8 cellular contexts compared by ENCODE assay signal in genomic region chr6:106974337-106974998, GRCh38. TPM values are rescaled to one million over a fixed set of nuclear protein-coding genes. Genes with fewer than 3 reads are reported as not detected.
DNase-seq lines count a peak whose midpoint lies in the region; ATAC-seq and TF ChIP-seq lines count a peak whose summit lies in the region.

CD24 (minus strand) TSS chr6:106974729; CDS start chr6:106974646, 83 bp downstream.

- no peaks in the 10 kb centered on the region for H3K79me2 ChIP-seq in SK-N-SH (ENCODE audit: insufficient read depth)

- peaks cover 23% of the 10 kb centered on the region for H3K4me1 ChIP-seq in HUES64 (ENCODE audit: insufficient read depth, low read length)
- peaks cover 0 to 4% of the 10 kb centered on the region in 2 experiments; a peak in 2 of 4 replicates for H3K4me1 ChIP-seq in SK-N-SH (ENCODE audit: control insufficient read depth in 1 of 2, insufficient read depth in 2 of 2, low read depth in 1 of 2, low read length in 1 of 2)
- H3K4me1 ChIP-seq in duodenal mucosa (ENCODE audit: control insufficient read depth in 1 of 2, insufficient read depth in 2 of 2, low read length in 2 of 2) = peaks cover 8 to 25% of the 10 kb centered on the region in 2 donors
- H3K4me1 ChIP-seq in mucosa of rectum (ENCODE audit: control insufficient read depth in 2 of 2, insufficient read depth in 2 of 2, low read length in 2 of 2) = peaks cover 8 to 17% of the 10 kb centered on the region in 2 donors

- H2AFZ ChIP-seq in SK-N-SH (ENCODE audit: low read depth) = no peak within 1 kb of the TSS

- peak within 1 kb of the TSS; percentile 76 for H3K4me2 ChIP-seq in SK-N-SH

- no peak for TF ChIP-seq EP300 in SK-N-SH (IDR thresholded peaks at IDR 0.05; ENCODE audit: borderline replicate concordance in 1 of 2, low read depth in 1 of 2, low read length in 1 of 2)

- H3K4me1 Mint-ChIP-seq in type B pancreatic cell (ENCODE audit: unreplicated experiment) = peaks cover 22% of the 10 kb centered on the region

- H3K9me2 ChIP-seq in SK-N-SH = no peaks in the 10 kb centered on the region

- H3K36me3 ChIP-seq in HUES64 (ENCODE audit: insufficient read depth, low read length) (peaks cover 38% of the 10 kb centered on the region), SK-N-SH (replicated peaks in 1 of 2; ENCODE audit: control insufficient read depth in 1 of 2, insufficient read depth in 2 of 2, low read length in 1 of 2) (peaks cover 0 to 4% of the 10 kb centered on the region in 2 experiments), duodenal mucosa (ENCODE audit: control insufficient read depth in 1 of 2, insufficient read depth in 2 of 2, low read length in 2 of 2) (no peaks in the 10 kb centered on the region), mucosa of rectum (ENCODE audit: control insufficient read depth in 2 of 2, insufficient read depth in 2 of 2, low read length in 2 of 2) (no peaks in the 10 kb centered on the region)

- peaks cover 5% of the 10 kb centered on the region for H3K27me3 Mint-ChIP-seq in type B pancreatic cell

- H3K27me3 ChIP-seq in HUES64 (ENCODE audit: insufficient read depth, low read length) = no peaks in the 10 kb centered on the region
- peaks cover 54% of the 10 kb centered on the region for H3K27me3 ChIP-seq in SK-N-SH (ENCODE audit: insufficient read depth)
- H3K27me3 ChIP-seq in duodenal mucosa (ENCODE audit: control insufficient read depth in 1 of 2, insufficient read depth in 2 of 2, low read length in 2 of 2) = peaks cover 13 to 21% of the 10 kb centered on the region in 2 donors
- peaks cover 0 to 6% of the 10 kb centered on the region in 2 donors for H3K27me3 ChIP-seq in mucosa of rectum (ENCODE audit: control insufficient read depth in 2 of 2, insufficient read depth in 2 of 2, low read length in 2 of 2)

- peak within 1 kb of the TSS; percentile 94 for H3K27ac Mint-ChIP-seq in type B pancreatic cell

- no peaks in the 10 kb centered on the region for H3K9me3 ChIP-seq in HUES64 (ENCODE audit: insufficient read depth, low read depth, low read length)
- H3K9me3 ChIP-seq in SK-N-SH = no peaks in the 10 kb centered on the region
- H3K9me3 ChIP-seq in duodenal mucosa (ENCODE audit: control insufficient read depth in 1 of 2, low read length in 2 of 2) = no peaks in the 10 kb centered on the region
- H3K9me3 ChIP-seq in mucosa of rectum (ENCODE audit: control insufficient read depth in 2 of 2, low read length in 2 of 2) = no peaks in the 10 kb centered on the region

- H3F3A ChIP-seq in SK-N-SH (replicated peaks; ENCODE audit: insufficient read depth) = no peaks in the 10 kb centered on the region

- ATAC-seq in GM19035 (IDR thresholded peaks at IDR 0.05; ENCODE audit: unreplicated experiment) = peak; percentile 15

- H3K9me3 Mint-ChIP-seq in type B pancreatic cell = peaks cover 4% of the 10 kb centered on the region

- peak within 1 kb of the TSS; percentile 94 for H3K4me3 Mint-ChIP-seq in type B pancreatic cell

- under 1% methylated on average over 73 of the region's 73 CpGs for WGBS in HUES64
- WGBS in SK-N-SH (ENCODE audit: low lambda C conversion rate) = 5% methylated on average over 6 of the region's 73 CpGs

- no peaks in the 10 kb centered on the region for H4K20me1 ChIP-seq in SK-N-SH (ENCODE audit: insufficient read depth)

- H3K27ac ChIP-seq in HUES64 (ENCODE audit: low read depth, low read length) = peak within 1 kb of the TSS; percentile 99
- H3K27ac ChIP-seq in SK-N-SH (ENCODE audit: low read depth in 2 of 2, low read length in 1 of 2) = peak within 1 kb of the TSS in 1 of 2 experiments; percentile 94; a peak in 2 of 4 replicates
- H3K27ac ChIP-seq in duodenal mucosa (ENCODE audit: low read depth, low read length) = peak within 1 kb of the TSS; percentile 75
- H3K27ac ChIP-seq in mucosa of rectum (ENCODE audit: low read depth in 2 of 2, low read length in 2 of 2) = peak within 1 kb of the TSS; percentile 87 to 90

- peak; percentile 16 for DNase-seq in Ammon's horn (ENCODE audit: low spot score)
- peak; percentile 92 for DNase-seq in SK-N-SH
- DNase-seq in type B pancreatic cell (ENCODE audit: extremely low spot score, unreplicated experiment) = peak; percentile 87
- no peak for DNase-seq in superior temporal gyrus (ENCODE audit: extremely low spot score)

- H3K4me3 ChIP-seq in HUES64 (ENCODE audit: low read length) = peak within 1 kb of the TSS; percentile 100
- H3K4me3 ChIP-seq in SK-N-SH (ENCODE audit: low read depth in 2 of 2, low read length in 1 of 2) = peak within 1 kb of the TSS; percentile 49 to 61; a peak in 3 of 4 replicates
- peak within 1 kb of the TSS; percentile 70 to 84 for H3K4me3 ChIP-seq in duodenal mucosa (ENCODE audit: low read depth in 1 of 2, low read length in 2 of 2)
- H3K4me3 ChIP-seq in mucosa of rectum (ENCODE audit: low read length in 2 of 2) = peak within 1 kb of the TSS; percentile 88 to 89

- TF ChIP-seq CTCF in SK-N-SH (IDR thresholded peaks at IDR 0.05) = no peak
- TF ChIP-seq CTCF in type B pancreatic cell (conservative IDR thresholded peaks at IDR 0.05) = no peak

- TF ChIP-seq RAD21 in SK-N-SH (IDR thresholded peaks at IDR 0.05; ENCODE audit: low read length) = no peak

- peaks cover 28% of the 10 kb centered on the region for H3K36me3 Mint-ChIP-seq in type B pancreatic cell

- CTCF ChIA-PET in SK-N-SH (lab: Yijun Ruan, JAX) = interaction anchor here (0.8 to 1.4 kb wide), 4 partner anchors 88 to 390 kb away, joined by 3 to 6 read pairs (median 3); no protein-coding TSS in a partner anchor

- POLR2A ChIA-PET in SK-N-SH (lab: Yijun Ruan, JAX) = interaction anchor here (0.6 to 1.4 kb wide), 11 partner anchors 43 to 635 kb away, joined by 3 to 6 read pairs (median 3); no protein-coding TSS in a partner anchor

- peak within 1 kb of the TSS; percentile 100 for H3K9ac ChIP-seq in HUES64 (ENCODE audit: low read depth, low read length)
- H3K9ac ChIP-seq in SK-N-SH = no peak within 1 kb of the TSS
- H3K9ac ChIP-seq in duodenal mucosa (ENCODE audit: low read depth in 1 of 2, low read length in 2 of 2) = peak within 1 kb of the TSS; percentile 51 to 66
- peak within 1 kb of the TSS; percentile 74 to 78 for H3K9ac ChIP-seq in mucosa of rectum (ENCODE audit: low read depth in 1 of 2, low read length in 2 of 2)

TF ChIP-seq in SK-N-SH, 30 proteins besides CTCF, POLR2A, EP300 and RAD21:
- TF ChIP-seq TAF1 (IDR thresholded peaks at IDR 0.05; ENCODE audit: borderline replicate concordance, low read depth, low read length) (no peak), TEAD4 (IDR thresholded peaks at IDR 0.05; ENCODE audit: borderline replicate concordance, insufficient read depth) (no peak), MXI1 (IDR thresholded peaks at IDR 0.05; ENCODE audit: low read depth, low read length) (peak; percentile 7; the same call in 1 of the 2 replicates), IRF3 (IDR thresholded peaks at IDR 0.05; ENCODE audit: low read depth, low read length) (no peak), PBX3 (IDR thresholded peaks at IDR 0.05) (no peak), FOXM1 (IDR thresholded peaks at IDR 0.05; ENCODE audit: low read depth) (no peak), JUND (IDR thresholded peaks at IDR 0.05) (no peak), USF1 (IDR thresholded peaks at IDR 0.05; ENCODE audit: borderline replicate concordance, low read depth) (no peak), POLR2AphosphoS5 (IDR thresholded peaks at IDR 0.05; ENCODE audit: low read depth, low read length) (0 out of 2 replicates have a peak, but pooled peaks have one; percentile 22)

RNA-seq across cellular contexts. Expression of gene CD24, which starts in this region (rescaled TPM):
- 1,556 TPM for polyA plus RNA-seq in HUES64 (2013, experiment 1 of 2)
- polyA plus RNA-seq in HUES64 (2013, experiment 2 of 2) = 1,396 TPM
- 1.9 and 5.9 TPM in 2 replicates for polyA plus RNA-seq in SK-N-SH (2012; rRNA removed)
- 8.2 and 12.5 TPM in 2 replicates for polyA plus RNA-seq in SK-N-SH (2012; cell fraction: cytosol; rRNA removed)
- 0.67 and 0.83 TPM in 2 replicates for polyA plus RNA-seq in SK-N-SH (2012; cell fraction: nucleus; rRNA removed)
- 807 and 1,512 TPM in 2 replicates for total RNA-seq in type B pancreatic cell (ENCODE audit: low replicate concordance)
